In genomic region chr19:50512112-50512998, GRCh38 we compare ENCODE assay signal across 7 cellular contexts. TPM values are rescaled to one million over a fixed set of nuclear protein-coding genes. Genes with fewer than 3 reads are reported as not detected.
A peak's percentile ranks its signal among the peaks of the same experiment; 100 is the strongest.
DNase-seq lines count a peak whose midpoint lies in the region; ATAC-seq and TF ChIP-seq lines count a peak whose summit lies in the region.
"Had no signal": no experiment of that assay in that cellular context is flagged by ENCODE, and none has a peak within 500 bp of the region (broad histone marks: within the 10 kb centered on the region; RNA-seq: fewer than 3 reads in every experiment).

No MANE protein-coding gene starts in this region.

- H3K4me3 ChIP-seq in Karpas-422 (ENCODE audit: low read length) (peak overlapping the region; percentile 77), trophoblast cell (ENCODE audit: low read depth, low read length) (no peak overlapping the region), HAP-1 (no peak overlapping the region)

- TF ChIP-seq CTCF in chondrocyte (IDR thresholded peaks at IDR 0.05): no peak

- H3K18ac ChIP-seq in trophoblast cell (ENCODE audit: low read length): no peak overlapping the region

- H3K4me1 Mint-ChIP-seq in chondrocyte (ENCODE audit: low read depth): peaks cover 25% of the 10 kb centered on the region

- no peaks in the 10 kb centered on the region for H3K27me3 Mint-ChIP-seq in chondrocyte (ENCODE audit: low read depth)

- ATAC-seq in GM21737 (IDR thresholded peaks at IDR 0.05; ENCODE audit: unreplicated experiment): no peak

- H3K23ac ChIP-seq in trophoblast cell (ENCODE audit: low read length): no peak overlapping the region

- H2AK5ac ChIP-seq in trophoblast cell (ENCODE audit: low read length): no peak overlapping the region

- H3K9me3 Mint-ChIP-seq in chondrocyte (ENCODE audit: low read depth): no peaks in the 10 kb centered on the region

- H3K9me3 ChIP-seq in Karpas-422 (ENCODE audit: low read length) (no peaks in the 10 kb centered on the region), trophoblast cell (ENCODE audit: insufficient read depth, low read depth, low read length) (peaks cover 5% of the 10 kb centered on the region), HAP-1 (no peaks in the 10 kb centered on the region)

- H4K91ac ChIP-seq in trophoblast cell (ENCODE audit: low read depth, low read length): no peak overlapping the region

- no CpG with 5 or more reads among the region's 36 CpGs for WGBS in trophoblast cell (ENCODE audit: extremely low coverage, insufficient coverage, insufficient read length)

- H3K27ac ChIP-seq in Karpas-422 (ENCODE audit: low read length): no peak overlapping the region
- no peak overlapping the region for H3K27ac ChIP-seq in trophoblast cell (ENCODE audit: low read depth, low read length)

- DNase-seq in Karpas-422: no peak
- peak; percentile 94 for DNase-seq in chondrocyte (ENCODE audit: low spot score)
- no peak for DNase-seq in trophoblast cell
- DNase-seq in SKM-1 treated with dmso at 0.1 percent for 144 hours (lab: John Stamatoyannopoulos, UW; ENCODE audit: unreplicated experiment): no peak
- no peak for DNase-seq in HAP-1 (ENCODE audit: low spot score in 2 of 2)
- DNase-seq: NCI-H446 treated with DMSO at 0.1 percent for 48 hours had no signal

- no peak overlapping the region for H2BK5ac ChIP-seq in trophoblast cell (ENCODE audit: low read depth, low read length, poor library complexity)

- peak overlapping the region; percentile 72 for H3K9ac ChIP-seq in Karpas-422 (ENCODE audit: low read length)
- no peak overlapping the region for H3K9ac ChIP-seq in trophoblast cell (ENCODE audit: low read length)

- H3K14ac ChIP-seq in trophoblast cell (ENCODE audit: low read length): no peak overlapping the region

- H3K79me1 ChIP-seq in trophoblast cell (ENCODE audit: low read length): peaks cover 9% of the 10 kb centered on the region

- H4K20me1 ChIP-seq in Karpas-422 (ENCODE audit: insufficient read depth, low read depth, low read length): no peaks in the 10 kb centered on the region

- peaks cover 1% of the 10 kb centered on the region for H3K36me3 Mint-ChIP-seq in chondrocyte (ENCODE audit: low read depth)

- no peak overlapping the region for H3K4me3 Mint-ChIP-seq in chondrocyte (ENCODE audit: unreplicated experiment)

- H3K4me1 ChIP-seq in Karpas-422 (ENCODE audit: low read length) (peaks cover 16% of the 10 kb centered on the region), trophoblast cell (ENCODE audit: control insufficient read depth in 1 of 2, insufficient read depth in 2 of 2, low read length in 2 of 2) (peaks cover 9 to 11% of the 10 kb centered on the region in 2 experiments), HAP-1 (no peaks in the 10 kb centered on the region)

- H4K12ac ChIP-seq in trophoblast cell (ENCODE audit: low read depth, low read length): peak overlapping the region; percentile 64

- no peak overlapping the region for H3K4ac ChIP-seq in trophoblast cell (ENCODE audit: low read depth, low read length)

- peak overlapping the region; percentile 65 for H3K4me2 ChIP-seq in Karpas-422 (ENCODE audit: low read depth, low read length, poor library complexity, severe bottlenecking)
- H3K4me2 ChIP-seq in trophoblast cell (ENCODE audit: low read length): no peak overlapping the region

- H2AFZ ChIP-seq in Karpas-422 (ENCODE audit: low read length) (no peak overlapping the region), trophoblast cell (ENCODE audit: insufficient read depth, low read length, poor library complexity) (no peak overlapping the region)

- H3K9me2 ChIP-seq in Karpas-422 (replicated peaks; ENCODE audit: insufficient read depth, low read length): no peaks in the 10 kb centered on the region

- H2BK120ac ChIP-seq in trophoblast cell (ENCODE audit: insufficient read depth, low read length, poor library complexity): no peak overlapping the region

- H2BK12ac ChIP-seq in trophoblast cell (ENCODE audit: low read length): no peak overlapping the region

- no peak overlapping the region for H3K27ac Mint-ChIP-seq in chondrocyte (ENCODE audit: unreplicated experiment)

- no peaks in the 10 kb centered on the region; the same call in 1 of the 2 replicates for H3K79me2 ChIP-seq in Karpas-422 (ENCODE audit: low read length)
- H3K79me2 ChIP-seq in trophoblast cell (ENCODE audit: control insufficient read depth, insufficient read depth, low read length, poor library complexity): peaks cover 5% of the 10 kb centered on the region

- H3K27me3 ChIP-seq in Karpas-422 (ENCODE audit: low read length) (no peaks in the 10 kb centered on the region), trophoblast cell (ENCODE audit: insufficient read depth, low read length) (no peaks in the 10 kb centered on the region), HAP-1 (ENCODE audit: low read depth) (no peaks in the 10 kb centered on the region)

- H4K8ac ChIP-seq in trophoblast cell (ENCODE audit: low read depth, low read length): peak overlapping the region; percentile 91

- H3K36me3 ChIP-seq in Karpas-422 (ENCODE audit: insufficient read depth, low read length) (no peaks in the 10 kb centered on the region), trophoblast cell (ENCODE audit: control insufficient read depth in 1 of 2, insufficient read depth in 2 of 2, low read length in 2 of 2) (no peaks in the 10 kb centered on the region), HAP-1 (replicated peaks) (no peaks in the 10 kb centered on the region)

- in situ Hi-C loops in HAP-1 (cut with MboI; ENCODE audit: low sequenced_read_pairs): no loop called here

RNA-seq across cellular contexts. Expression of gene ASPDH, which starts 1.4 kb away (rescaled TPM):
- total RNA-seq in Karpas-422 (2014; rRNA removed; shearing (Covaris generic); ENCODE audit: low replicate concordance): not detected in 2 replicates
- not detected in 3 replicates for total RNA-seq in chondrocyte
- polyA plus RNA-seq in trophoblast cell (2013): not detected in 2 replicates

RNA-seq across cellular contexts. Expression of gene JOSD2, which starts 1.4 kb away (rescaled TPM):
- 15.8 and 42.3 TPM in 2 replicates for total RNA-seq in Karpas-422 (2014; rRNA removed; shearing (Covaris generic); ENCODE audit: low replicate concordance)
- total RNA-seq in chondrocyte: 42.5 to 44.7 TPM (median 43.1 TPM) in 3 replicates
- polyA plus RNA-seq in trophoblast cell (2013): 19.0 and 19.3 TPM in 2 replicates

RNA-seq across cellular contexts. Expression of gene GARIN5A, which starts 35.7 kb away (rescaled TPM):
- total RNA-seq in Karpas-422 (2014; rRNA removed; shearing (Covaris generic); ENCODE audit: low replicate concordance): 1.2 TPM in 1 of 2 replicates, not detected in the other
- total RNA-seq in chondrocyte: 1.7 to 2.1 TPM (median 1.9 TPM) in 3 replicates
- polyA plus RNA-seq in trophoblast cell (2013): 4.8 and 5.4 TPM in 2 replicates

RNA-seq across cellular contexts. Expression of gene EMC10, which starts 36.0 kb away (rescaled TPM):
- 63.7 and 93.4 TPM in 2 replicates for total RNA-seq in Karpas-422 (2014; rRNA removed; shearing (Covaris generic); ENCODE audit: low replicate concordance)
- 132 to 144 TPM (median 144 TPM) in 3 replicates for total RNA-seq in chondrocyte
- 73.1 and 73.6 TPM in 2 replicates for polyA plus RNA-seq in trophoblast cell (2013)

RNA-seq across cellular contexts. Expression of gene LRRC4B, which starts 55.9 kb away (rescaled TPM):
- total RNA-seq in Karpas-422 (2014; rRNA removed; shearing (Covaris generic); ENCODE audit: low replicate concordance): not detected in 2 replicates
- 0.31 to 1.2 TPM (median 0.52 TPM) in 3 replicates for total RNA-seq in chondrocyte
- polyA plus RNA-seq in trophoblast cell (2013): 1.3 and 1.5 TPM in 2 replicates
